Comparison of ENCODE assay signal across 9 cellular contexts in the genomic region with DNA sequence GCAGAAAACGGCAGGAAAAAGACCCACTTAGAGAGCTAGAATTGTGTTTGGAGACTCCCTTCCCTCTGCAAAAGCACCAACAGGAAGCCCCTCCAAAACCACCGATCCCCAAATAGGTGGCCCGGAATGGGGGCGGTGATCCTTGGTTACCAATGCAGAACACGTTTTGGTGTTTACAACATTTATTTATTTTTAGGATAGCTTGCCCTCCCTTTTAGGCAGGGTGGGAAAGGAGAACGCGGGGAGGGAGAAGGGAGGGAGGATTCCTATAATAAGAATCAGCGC. TPM values are rescaled to one million over a fixed set of nuclear protein-coding genes. Genes with fewer than 3 reads are reported as not detected.
DNase-seq lines count a peak whose midpoint lies in the region; ATAC-seq, FAIRE-seq and TF ChIP-seq lines count a peak whose summit lies in the region.
"Had no signal": no experiment of that assay in that cellular context is flagged by ENCODE, and none has a peak within 500 bp of the region (broad histone marks: within the 10 kb centered on the region; RNA-seq: fewer than 3 reads in every experiment).

No MANE protein-coding gene starts in this region.

- H3K36me3 ChIP-seq in astrocyte (ENCODE audit: insufficient read depth, low read length) (no peaks in the 10 kb centered on the region), kidney epithelial cell (ENCODE audit: control insufficient read depth, insufficient read depth, low read length) (no peaks in the 10 kb centered on the region), testis (ENCODE audit: low read depth, missing control alignments) (no peaks in the 10 kb centered on the region)

- intact Hi-C loops in activated CD8-positive, alpha-beta T cell treated with anti-CD3 and anti-CD28 coated beads for 36 hours (cut with micrococcal nuclease) = no loop called here
- intact Hi-C loops in testis (cut with DNase I; ENCODE audit: low total_unique reads) = no loop called here

- POLR2A ChIA-PET in activated CD8-positive, alpha-beta T cell treated with anti-CD3 and anti-CD28 coated beads for 36 hours (lab: Charles Lee) = no interaction called here
- POLR2A ChIA-PET in activated CD8-positive, alpha-beta T cell treated with anti-CD3 and anti-CD28 coated beads, Interleukin-2, amount 10 ng/mL, durations not matched to agents 7 days and 5 days (lab: Charles Lee) = no interaction called here

- CTCF ChIA-PET in activated CD8-positive, alpha-beta T cell treated with anti-CD3 and anti-CD28 coated beads for 36 hours (lab: Charles Lee) = interaction anchor here (0.8 to 1.1 kb wide), 2 partner anchors 27 to 113 kb away, joined by 3 read pairs; no protein-coding TSS in a partner anchor
- CTCF ChIA-PET in activated CD8-positive, alpha-beta T cell treated with anti-CD3 and anti-CD28 coated beads, Interleukin-2, amount 10 ng/mL, durations not matched to agents 7 days and 5 days (lab: Charles Lee) = no interaction called here

- no peak for ATAC-seq in activated CD8-positive, alpha-beta T cell treated with anti-CD3 and anti-CD28 coated beads for 36 hours
- no peak for ATAC-seq in activated CD8-positive, alpha-beta T cell treated with anti-CD3 and anti-CD28 coated beads, Interleukin-2, amount 10 ng/mL, durations not matched to agents 7 days and 5 days
- ATAC-seq in GM19328 (IDR thresholded peaks at IDR 0.05; ENCODE audit: unreplicated experiment) (no peak), GM18870 (IDR thresholded peaks at IDR 0.05; ENCODE audit: unreplicated experiment) (no peak)

- H3K4me2 ChIP-seq in astrocyte (ENCODE audit: low read length) = peak overlapping the region; percentile 97

- H3K9ac ChIP-seq in astrocyte (ENCODE audit: low read length) = no peak overlapping the region

- H3K4me1 ChIP-seq in astrocyte (ENCODE audit: insufficient read depth, low read length) = peaks cover 27% of the 10 kb centered on the region
- H3K4me1 ChIP-seq in testis = peaks cover 10% of the 10 kb centered on the region

- H3K79me2 ChIP-seq in astrocyte (ENCODE audit: insufficient read depth, low read length) = no peaks in the 10 kb centered on the region

- TF ChIP-seq POLR2A in testis (IDR thresholded peaks at IDR 0.05) = no peak

- H3K36me3 Mint-ChIP-seq in activated CD8-positive, alpha-beta T cell treated with anti-CD3 and anti-CD28 coated beads for 36 hours (ENCODE audit: low read depth) = no peaks in the 10 kb centered on the region
- H3K36me3 Mint-ChIP-seq in activated CD8-positive, alpha-beta T cell treated with anti-CD3 and anti-CD28 coated beads, Interleukin-2, amount 10 ng/mL, durations not matched to agents 7 days and 5 days (ENCODE audit: low read depth) = no peaks in the 10 kb centered on the region
- H3K36me3 Mint-ChIP-seq in astrocyte (ENCODE audit: low read depth, unreplicated experiment) = no peaks in the 10 kb centered on the region

- peaks cover 13% of the 10 kb centered on the region for H3K4me1 Mint-ChIP-seq in activated CD8-positive, alpha-beta T cell treated with anti-CD3 and anti-CD28 coated beads for 36 hours (ENCODE audit: low read depth)
- peaks cover 10% of the 10 kb centered on the region for H3K4me1 Mint-ChIP-seq in activated CD8-positive, alpha-beta T cell treated with anti-CD3 and anti-CD28 coated beads, Interleukin-2, amount 10 ng/mL, durations not matched to agents 7 days and 5 days (ENCODE audit: low read depth)
- peaks cover 4% of the 10 kb centered on the region for H3K4me1 Mint-ChIP-seq in astrocyte (ENCODE audit: low read depth, unreplicated experiment)

- peak overlapping the region; percentile 88 for H2AFZ ChIP-seq in astrocyte (ENCODE audit: low read depth, low read length)

- peak overlapping the region; percentile 62 for H3K4me3 ChIP-seq in astrocyte (ENCODE audit: insufficient read depth, low read depth, low read length)
- peak overlapping the region; percentile 34 for H3K4me3 ChIP-seq in kidney epithelial cell (ENCODE audit: low read depth, low read length)
- peak overlapping the region; percentile 49 to 57 for H3K4me3 ChIP-seq in testis

- TF ChIP-seq CTCF in activated CD8-positive, alpha-beta T cell treated with anti-CD3 and anti-CD28 coated beads for 36 hours (IDR thresholded peaks at IDR 0.05) = no peak
- TF ChIP-seq CTCF in astrocyte (IDR thresholded peaks at IDR 0.05; ENCODE audit: insufficient read depth, low read depth, low read length) (no peak), kidney epithelial cell (IDR thresholded peaks at IDR 0.05; ENCODE audit: insufficient read depth, low read length, poor library complexity, severe bottlenecking) (no peak), testis (IDR thresholded peaks at IDR 0.05) (no peak)

- no peaks in the 10 kb centered on the region for H3K9me3 Mint-ChIP-seq in activated CD8-positive, alpha-beta T cell treated with anti-CD3 and anti-CD28 coated beads for 36 hours
- H3K9me3 Mint-ChIP-seq in activated CD8-positive, alpha-beta T cell treated with anti-CD3 and anti-CD28 coated beads, Interleukin-2, amount 10 ng/mL, durations not matched to agents 7 days and 5 days (ENCODE audit: insufficient read depth) = no peaks in the 10 kb centered on the region
- H3K9me3 Mint-ChIP-seq in astrocyte (ENCODE audit: unreplicated experiment) = peaks cover 4% of the 10 kb centered on the region

- H3K27me3 ChIP-seq in astrocyte (ENCODE audit: insufficient read depth, low read length) (peaks cover 36% of the 10 kb centered on the region), kidney epithelial cell (ENCODE audit: control insufficient read depth, insufficient read depth, low read length) (peaks cover 23% of the 10 kb centered on the region), testis (no peaks in the 10 kb centered on the region)

- FAIRE-seq in astrocyte (lab: Jason Lieb, UNC) = no peak

- H4K20me1 ChIP-seq in astrocyte (ENCODE audit: insufficient read depth, low read length) = no peaks in the 10 kb centered on the region

- no peak overlapping the region for H3K27ac ChIP-seq in astrocyte (ENCODE audit: low read depth, low read length)
- no peak overlapping the region for H3K27ac ChIP-seq in testis

- H3K9me3 ChIP-seq in astrocyte (ENCODE audit: insufficient read depth, low read depth, low read length) (no peaks in the 10 kb centered on the region), testis (no peaks in the 10 kb centered on the region)

- 0 to 2% methylated on average over 8 of the region's 8 CpGs for WGBS in testis, 2 donors

- H3K27ac Mint-ChIP-seq in activated CD8-positive, alpha-beta T cell treated with anti-CD3 and anti-CD28 coated beads for 36 hours = no peak overlapping the region
- H3K27ac Mint-ChIP-seq in activated CD8-positive, alpha-beta T cell treated with anti-CD3 and anti-CD28 coated beads, Interleukin-2, amount 10 ng/mL, durations not matched to agents 7 days and 5 days = no peak overlapping the region
- H3K27ac Mint-ChIP-seq in astrocyte (ENCODE audit: unreplicated experiment) = peak overlapping the region; percentile 49

- H3K27me3 Mint-ChIP-seq in activated CD8-positive, alpha-beta T cell treated with anti-CD3 and anti-CD28 coated beads for 36 hours = peaks cover 50% of the 10 kb centered on the region
- peaks cover 58% of the 10 kb centered on the region for H3K27me3 Mint-ChIP-seq in activated CD8-positive, alpha-beta T cell treated with anti-CD3 and anti-CD28 coated beads, Interleukin-2, amount 10 ng/mL, durations not matched to agents 7 days and 5 days (ENCODE audit: low read depth)
- H3K27me3 Mint-ChIP-seq in astrocyte (ENCODE audit: low read depth, unreplicated experiment) = peaks cover 33% of the 10 kb centered on the region

- no peak for DNase-seq in activated CD8-positive, alpha-beta T cell treated with anti-CD3 and anti-CD28 coated beads for 36 hours
- no peak for DNase-seq in activated CD8-positive, alpha-beta T cell treated with anti-CD3 and anti-CD28 coated beads, Interleukin-2, amount 10 ng/mL, durations not matched to agents 7 days and 5 days
- DNase-seq in astrocyte (ENCODE audit: low read depth) (no peak), kidney epithelial cell (ENCODE audit: low read depth) (no peak), testis (no peak), AML-193 (lab: John Stamatoyannopoulos, UW) (no peak)

- H3K4me3 Mint-ChIP-seq in activated CD8-positive, alpha-beta T cell treated with anti-CD3 and anti-CD28 coated beads for 36 hours = peak overlapping the region; percentile 46
- no peak overlapping the region for H3K4me3 Mint-ChIP-seq in activated CD8-positive, alpha-beta T cell treated with anti-CD3 and anti-CD28 coated beads, Interleukin-2, amount 10 ng/mL, durations not matched to agents 7 days and 5 days
- H3K4me3 Mint-ChIP-seq in astrocyte (ENCODE audit: unreplicated experiment) = peak overlapping the region; percentile 89

RNA-seq across cellular contexts. Expression of a gene that starts 0.6 kb away (rescaled TPM):
- under 1 TPM; 0.07 to 0.09 TPM for total RNA-seq in activated CD8-positive, alpha-beta T cell treated with anti-CD3 and anti-CD28 coated beads for 36 hours
- total RNA-seq in activated CD8-positive, alpha-beta T cell treated with anti-CD3 and anti-CD28 coated beads, Interleukin-2, amount 10 ng/mL, durations not matched to agents 7 days and 5 days = under 1 TPM; 0.05 TPM
- total RNA-seq in astrocyte (4.6 and 4.8 TPM in 2 replicates), kidney epithelial cell (0.96 and 1.5 TPM in 2 replicates), testis (1 to 10 TPM; 5.3 to 5.6 TPM)
- 10.8 TPM for polyA plus RNA-seq in testis (ENCODE audit: insufficient read depth, low read depth, low replicate concordance)
- total RNA-seq: PC-3 had no signal
